ENCODE assay signal across 8 cellular contexts in genomic region chr13:52010890-52011689, GRCh38. TPM values are rescaled to one million over a fixed set of nuclear protein-coding genes. Genes with fewer than 3 reads are reported as not detected.
DNase-seq lines count a peak whose midpoint lies in the region; ATAC-seq, FAIRE-seq and TF ChIP-seq lines count a peak whose summit lies in the region.

ATP7B (minus strand) TSS chr13:52011450; CDS start chr13:52011337, 113 bp downstream.

- no TSS peak for BruUV-seq in MCF 10A (replicated peaks; lab: Mats Ljungman, UMichigan)

- no peak for ATAC-seq in HG03521 (IDR thresholded peaks at IDR 0.05; ENCODE audit: unreplicated experiment)

- H3K4me1 ChIP-seq in HEK293 (ENCODE audit: control insufficient read depth, insufficient read depth, low read length): no peaks in the 10 kb centered on the region
- H3K4me1 ChIP-seq in SJCRH30: no peaks in the 10 kb centered on the region
- peaks cover 6 to 13% of the 10 kb centered on the region in 2 donors for H3K4me1 ChIP-seq in kidney (ENCODE audit: control insufficient read depth in 1 of 2, insufficient read depth in 1 of 2, low read depth in 1 of 2, low read length in 2 of 2)

- H3K36me3 ChIP-seq in HEK293 (ENCODE audit: control insufficient read depth in 2 of 2, insufficient read depth in 1 of 2, low read length in 2 of 2) (no peaks in the 10 kb centered on the region), SJCRH30 (no peaks in the 10 kb centered on the region; the same call in 1 of the 2 replicates), kidney (ENCODE audit: control insufficient read depth in 1 of 2, insufficient read depth in 2 of 2, low read length in 2 of 2) (no peaks in the 10 kb centered on the region)

- H3K4me1 Mint-ChIP-seq in MCF 10A (ENCODE audit: insufficient read depth, unreplicated experiment): peaks cover 16% of the 10 kb centered on the region

- peak within 1 kb of the TSS; percentile 79 for H3K27ac ChIP-seq in HEK293 (ENCODE audit: extremely low read depth, low read depth, low read length)
- peak within 1 kb of the TSS; percentile 55 for H3K27ac ChIP-seq in SJCRH30
- H3K27ac ChIP-seq in kidney (ENCODE audit: low read depth in 2 of 2, low read length in 2 of 2): peak within 1 kb of the TSS; percentile 45 to 54

- peak within 1 kb of the TSS; percentile 94 for H3K4me3 ChIP-seq in HEK293 (ENCODE audit: low read depth, low read length)
- H3K4me3 ChIP-seq in SJCRH30: peak within 1 kb of the TSS; percentile 90
- peak within 1 kb of the TSS; percentile 99 to 100 for H3K4me3 ChIP-seq in kidney (ENCODE audit: low read length in 2 of 2)

- no peaks in the 10 kb centered on the region for H3K9me3 Mint-ChIP-seq in MCF 10A (ENCODE audit: unreplicated experiment)

- POLR2A ChIA-PET in HEK293 (lab: Yijun Ruan, JAX) (no interaction called here), MCF 10A (lab: Yijun Ruan, JAX) (no interaction called here)

- H3K36me3 Mint-ChIP-seq in MCF 10A (ENCODE audit: insufficient read depth, unreplicated experiment): peaks cover 10% of the 10 kb centered on the region

- H3K4me3 Mint-ChIP-seq in MCF 10A (ENCODE audit: unreplicated experiment): peak within 1 kb of the TSS; percentile 92

- H3K27ac Mint-ChIP-seq in MCF 10A (ENCODE audit: low read depth, unreplicated experiment): peak within 1 kb of the TSS; percentile 90

- TF ChIP-seq CTCF in HEK293 (tag by site-specific recombination; IDR thresholded peaks at IDR 0.05) (peak; percentile 45; the same call in 1 of the 2 replicates), MCF 10A (IDR thresholded peaks at IDR 0.05; ENCODE audit: unreplicated experiment) (no peak), kidney (IDR thresholded peaks at IDR 0.05; ENCODE audit: borderline replicate concordance, extremely low read depth, insufficient read depth) (no peak)

- no peaks in the 10 kb centered on the region for H3K27me3 Mint-ChIP-seq in MCF 10A (ENCODE audit: insufficient read depth, unreplicated experiment)

- intact Hi-C loops in MCF 10A (cut with micrococcal nuclease): loop anchor here (5.0 kb wide), 1 partner anchor 599 kb away; no protein-coding TSS in a partner anchor
- intact Hi-C loops in kidney (cut with DNase I): no loop called here

- no peak for FAIRE-seq in kidney (lab: Jason Lieb, UNC)

- H3K27me3 ChIP-seq in SJCRH30: 0 out of 2 replicates have a peak, but pooled peaks cover 5% of the 10 kb centered on the region

- H3K9ac ChIP-seq in kidney (ENCODE audit: low read length in 2 of 2): peak within 1 kb of the TSS; percentile 74 to 90

- H3K9me3 ChIP-seq in HEK293 (ENCODE audit: control insufficient read depth, insufficient read depth, low read depth, low read length) (no peaks in the 10 kb centered on the region), SJCRH30 (replicated peaks) (no peaks in the 10 kb centered on the region), kidney (ENCODE audit: control insufficient read depth in 1 of 2, low read length in 2 of 2) (no peaks in the 10 kb centered on the region)

- DNase-seq in D341Med (ENCODE audit: low spot score) (peak; percentile 68), SJCRH30 (peak in 1 of 2 experiments; percentile 53), MCF 10A (ENCODE audit: unreplicated experiment) (no peak), kidney (peak; percentile 73), NCI-H1092 (lab: John Stamatoyannopoulos, UW) (no peak)
- DNase-seq in stimulated activated CD4-positive, alpha-beta T cell treated with anti-CD3 and anti-CD28 coated beads, Interleukin-2, amount 100 ng/mL, for 4 hours (ENCODE audit: low read depth): peak; percentile 1

- CTCF ChIA-PET in HEK293 (lab: Yijun Ruan, JAX) (no interaction called here), MCF 10A (lab: Yijun Ruan, JAX) (interaction anchor here (0.7 to 1.3 kb wide), 2 partner anchors 10 to 14 kb away, joined by 3 to 4 read pairs; partner anchors contain the start of gene UTP14C)

TF ChIP-seq in HEK293, 187 proteins besides CTCF, POLR2A, EP300 and RAD21 (continues in another document):
- no peak for TF ChIP-seq ZNF610 (tag by site-specific recombination; IDR thresholded peaks at IDR 0.05; ENCODE audit: borderline replicate concordance)
- no peak for TF ChIP-seq ZBTB21 (tag by site-specific recombination; IDR thresholded peaks at IDR 0.05)
- TF ChIP-seq BCL11B (tag by site-specific recombination; IDR thresholded peaks at IDR 0.05; ENCODE audit: low read depth): no peak
- TF ChIP-seq KLF10 (tag by site-specific recombination; IDR thresholded peaks at IDR 0.05): no peak
- TF ChIP-seq ZNF600 (tag by site-specific recombination; IDR thresholded peaks at IDR 0.05): no peak
- TF ChIP-seq ZNF133 (tag by site-specific recombination; IDR thresholded peaks at IDR 0.05): no peak
- TF ChIP-seq ZNF221 (tag by site-specific recombination; IDR thresholded peaks at IDR 0.05; ENCODE audit: borderline replicate concordance): no peak
- TF ChIP-seq ZBTB17 (tag by site-specific recombination; IDR thresholded peaks at IDR 0.05): peak; percentile 94
- TF ChIP-seq ZNF473 (tag by site-specific recombination; IDR thresholded peaks at IDR 0.05): no peak
- no peak for TF ChIP-seq GFI1B (tag by site-specific recombination; IDR thresholded peaks at IDR 0.05)
- no peak for TF ChIP-seq ZNF239 (tag by site-specific recombination; IDR thresholded peaks at IDR 0.05)
- TF ChIP-seq KLF1 (tag by site-specific recombination; IDR thresholded peaks at IDR 0.05): peak; percentile 19; the same call in 1 of the 2 replicates
- TF ChIP-seq KLF9 (tag by site-specific recombination; IDR thresholded peaks at IDR 0.05; ENCODE audit: low read depth): peak; percentile 46
- no peak for TF ChIP-seq ZNF624 (tag by site-specific recombination; IDR thresholded peaks at IDR 0.05)
- TF ChIP-seq, protein P1, sequence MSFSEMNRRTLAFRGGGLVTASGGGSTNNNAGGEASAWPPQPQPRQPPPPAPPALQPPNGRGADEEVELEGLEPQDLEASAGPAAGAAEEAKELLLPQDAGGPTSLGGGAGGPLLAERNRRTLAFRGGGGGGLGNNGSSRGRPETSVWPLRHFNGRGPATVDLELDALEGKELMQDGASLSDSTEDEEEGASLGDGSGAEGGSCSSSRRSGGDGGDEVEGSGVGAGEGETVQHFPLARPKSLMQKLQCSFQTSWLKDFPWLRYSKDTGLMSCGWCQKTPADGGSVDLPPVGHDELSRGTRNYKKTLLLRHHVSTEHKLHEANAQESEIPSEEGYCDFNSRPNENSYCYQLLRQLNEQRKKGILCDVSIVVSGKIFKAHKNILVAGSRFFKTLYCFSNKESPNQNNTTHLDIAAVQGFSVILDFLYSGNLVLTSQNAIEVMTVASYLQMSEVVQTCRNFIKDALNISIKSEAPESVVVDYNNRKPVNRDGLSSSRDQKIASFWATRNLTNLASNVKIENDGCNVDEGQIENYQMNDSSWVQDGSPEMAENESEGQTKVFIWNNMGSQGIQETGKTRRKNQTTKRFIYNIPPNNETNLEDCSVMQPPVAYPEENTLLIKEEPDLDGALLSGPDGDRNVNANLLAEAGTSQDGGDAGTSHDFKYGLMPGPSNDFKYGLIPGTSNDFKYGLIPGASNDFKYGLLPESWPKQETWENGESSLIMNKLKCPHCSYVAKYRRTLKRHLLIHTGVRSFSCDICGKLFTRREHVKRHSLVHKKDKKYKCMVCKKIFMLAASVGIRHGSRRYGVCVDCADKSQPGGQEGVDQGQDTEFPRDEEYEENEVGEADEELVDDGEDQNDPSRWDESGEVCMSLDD (tag by site-specific recombination; IDR thresholded peaks at IDR 0.05): peak; percentile 34; the same call in 1 of the 2 replicates
- TF ChIP-seq ZNF530 (tag by site-specific recombination; IDR thresholded peaks at IDR 0.05; ENCODE audit: low read depth): no peak
- TF ChIP-seq ZNF266 (tag by site-specific recombination; IDR thresholded peaks at IDR 0.05; ENCODE audit: low read depth): no peak
- 0 out of 2 replicates have a peak, but pooled peaks have one; percentile 30 for TF ChIP-seq ZBTB48 (tag by site-specific recombination; IDR thresholded peaks at IDR 0.05)
- TF ChIP-seq BCL11A (tag by site-specific recombination; IDR thresholded peaks at IDR 0.05; ENCODE audit: low read depth): no peak
- no peak for TF ChIP-seq ZNF311 (tag by site-specific recombination; IDR thresholded peaks at IDR 0.05; ENCODE audit: borderline replicate concordance)
- TF ChIP-seq, protein P2, sequence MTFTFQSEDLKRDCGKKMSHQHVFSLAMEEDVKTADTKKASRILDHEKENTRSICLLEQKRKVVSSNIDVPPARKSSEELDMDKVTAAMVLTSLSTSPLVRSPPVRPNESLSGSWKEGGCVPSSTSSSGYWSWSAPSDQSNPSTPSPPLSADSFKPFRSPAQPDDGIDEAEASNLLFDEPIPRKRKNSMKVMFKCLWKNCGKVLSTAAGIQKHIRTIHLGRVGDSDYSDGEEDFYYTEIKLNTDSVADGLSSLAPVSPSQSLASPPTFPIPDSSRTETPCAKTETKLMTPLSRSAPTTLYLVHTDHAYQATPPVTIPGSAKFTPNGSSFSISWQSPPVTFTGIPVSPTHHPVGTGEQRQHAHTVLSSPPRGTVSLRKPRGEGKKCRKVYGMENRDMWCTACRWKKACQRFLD (tag by site-specific recombination; IDR thresholded peaks at IDR 0.05): 0 out of 2 replicates have a peak, but pooled peaks have one; percentile 48
- TF ChIP-seq ZNF654 (tag by site-specific recombination; IDR thresholded peaks at IDR 0.05; ENCODE audit: low read depth): no peak
- TF ChIP-seq ZNF10 (tag by site-specific recombination; IDR thresholded peaks at IDR 0.05): peak; percentile 50; the same call in 1 of the 2 replicates
- no peak for TF ChIP-seq SP7 (tag by site-specific recombination; IDR thresholded peaks at IDR 0.05)
- TF ChIP-seq, protein P3, sequence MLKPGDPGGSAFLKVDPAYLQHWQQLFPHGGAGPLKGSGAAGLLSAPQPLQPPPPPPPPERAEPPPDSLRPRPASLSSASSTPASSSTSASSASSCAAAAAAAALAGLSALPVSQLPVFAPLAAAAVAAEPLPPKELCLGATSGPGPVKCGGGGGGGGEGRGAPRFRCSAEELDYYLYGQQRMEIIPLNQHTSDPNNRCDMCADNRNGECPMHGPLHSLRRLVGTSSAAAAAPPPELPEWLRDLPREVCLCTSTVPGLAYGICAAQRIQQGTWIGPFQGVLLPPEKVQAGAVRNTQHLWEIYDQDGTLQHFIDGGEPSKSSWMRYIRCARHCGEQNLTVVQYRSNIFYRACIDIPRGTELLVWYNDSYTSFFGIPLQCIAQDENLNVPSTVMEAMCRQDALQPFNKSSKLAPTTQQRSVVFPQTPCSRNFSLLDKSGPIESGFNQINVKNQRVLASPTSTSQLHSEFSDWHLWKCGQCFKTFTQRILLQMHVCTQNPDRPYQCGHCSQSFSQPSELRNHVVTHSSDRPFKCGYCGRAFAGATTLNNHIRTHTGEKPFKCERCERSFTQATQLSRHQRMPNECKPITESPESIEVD (tag by site-specific recombination; IDR thresholded peaks at IDR 0.05): no peak
- no peak for TF ChIP-seq ZNF37A (tag by site-specific recombination; IDR thresholded peaks at IDR 0.05)
- TF ChIP-seq EGR2 (tag by site-specific recombination; IDR thresholded peaks at IDR 0.05; ENCODE audit: low read depth): no peak

RNA-seq across cellular contexts. Expression of gene ATP7B, which starts in this region (rescaled TPM):
- total RNA-seq in SJCRH30 (2014; rRNA removed; shearing (Covaris generic)): 1.8 TPM in 2 replicates
- total RNA-seq in MCF 10A (2022) (3.2 and 5.3 TPM in 2 replicates), kidney (5.7 TPM)
- 2.0 TPM for polyA plus RNA-seq in kidney (ENCODE audit: insufficient read depth, low read depth, low replicate concordance)

Comparison
In these comparisons a context has a peak if more than half of its experiments do, and no peak if none do; other contexts are left out.
1. DNase-seq: peak in D341Med (single experiment), kidney (single experiment) and stimulated activated CD4-positive, alpha-beta T cell treated with anti-CD3 and anti-CD28 coated beads, Interleukin-2, amount 100 ng/mL, for 4 hours (single experiment); none in MCF 10A (single experiment) and NCI-H1092 (single experiment).
2. Peak in every context shown above with its lines, with median percentiles within 50 percentile points of each other: H3K27ac ChIP-seq and H3K4me3 ChIP-seq.